Comparison of ENCODE assay signal across 8 cellular contexts in the genomic region with DNA sequence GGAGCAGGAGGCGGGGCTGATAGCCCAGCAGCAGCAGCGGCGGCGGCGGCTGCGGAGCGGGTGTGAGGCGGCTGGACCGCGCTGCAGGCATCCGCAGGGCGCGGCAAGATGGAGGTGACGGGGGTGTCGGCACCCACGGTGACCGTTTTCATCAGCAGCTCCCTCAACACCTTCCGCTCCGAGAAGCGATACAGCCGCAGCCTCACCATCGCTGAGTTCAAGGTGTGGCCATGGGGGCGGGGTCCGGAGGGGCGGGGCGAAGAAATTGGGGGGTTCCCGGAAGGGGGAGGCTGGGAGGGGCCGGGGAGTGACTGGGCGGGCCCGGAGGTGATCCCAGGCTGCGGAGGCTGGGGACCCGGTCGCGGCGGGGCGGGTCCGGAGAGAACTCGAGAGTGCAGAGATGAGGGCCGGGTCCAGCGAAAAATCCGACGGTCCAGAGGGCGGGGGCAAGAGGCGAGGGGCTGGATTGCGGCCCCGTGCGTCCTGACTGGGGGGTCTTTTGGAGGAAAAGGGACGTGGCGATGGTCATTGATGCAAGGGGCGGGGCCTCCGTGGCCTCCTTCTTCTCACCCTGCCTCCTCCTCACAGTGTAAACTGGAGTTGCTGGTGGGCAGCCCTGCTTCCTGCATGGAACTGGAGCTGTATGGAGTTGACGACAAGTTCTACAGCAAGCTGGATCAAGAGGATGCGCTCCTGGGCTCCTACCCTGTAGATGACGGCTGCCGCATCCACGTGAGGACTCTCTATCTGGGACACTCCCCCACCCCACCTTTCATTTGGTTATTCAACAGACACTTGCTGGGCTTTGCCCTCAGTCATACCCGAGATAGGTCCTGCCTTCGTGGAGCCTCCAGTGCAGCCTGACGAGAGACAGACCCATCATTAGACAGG. TPM values are rescaled to one million over a fixed set of nuclear protein-coding genes. Genes with fewer than 3 reads are reported as not detected.
A peak's percentile ranks its signal among the peaks of the same experiment; 100 is the strongest.
DNase-seq lines count a peak whose midpoint lies in the region; ATAC-seq and TF ChIP-seq lines count a peak whose summit lies in the region.

TSS of gene TBCB (plus strand) at position 16 of the 891 bp plus-strand sequence. CDS start at position 109, 93 bp downstream.

- dilution Hi-C loops in mammary epithelial cell (cut with HindIII; ENCODE audit: low sequenced_read_pairs): no loop called here

- no peaks in the 10 kb centered on the region for H4K20me1 ChIP-seq in mammary epithelial cell (ENCODE audit: insufficient read depth, low read length)

- peak within 1 kb of the TSS; percentile 78 for H3K27ac ChIP-seq in AG04450 (ENCODE audit: low read depth, low read length)
- peak within 1 kb of the TSS; percentile 95 for H3K27ac ChIP-seq in VCaP
- peak within 1 kb of the TSS; percentile 85 for H3K27ac ChIP-seq in mammary epithelial cell (ENCODE audit: insufficient read depth, low read depth, low read length)

- BruUV-seq in mammary epithelial cell (replicated peaks; lab: Mats Ljungman, UMichigan): TSS peak; percentile 37

- no peaks in the 10 kb centered on the region; the same call in 1 of the 2 replicates for H3K9me3 ChIP-seq in AG04450 (ENCODE audit: control insufficient read depth, insufficient read depth, low read length)
- H3K9me3 ChIP-seq in mammary epithelial cell (replicated peaks; ENCODE audit: insufficient read depth, low read length): no peaks in the 10 kb centered on the region

- peaks cover 0 to 31% (median 19%) of the 10 kb centered on the region in 3 donors for H3K4me1 Mint-ChIP-seq in IgD-negative memory B cell

- ATAC-seq in left lobe of liver: peak; percentile 60

- peak within 1 kb of the TSS; percentile 99 for H3K4me2 ChIP-seq in mammary epithelial cell (ENCODE audit: insufficient read depth, low read depth, low read length)

- peaks cover 9% of the 10 kb centered on the region for H3K36me3 Mint-ChIP-seq in IgD-negative memory B cell

- peaks cover 41% of the 10 kb centered on the region for H3K79me2 ChIP-seq in mammary epithelial cell (ENCODE audit: insufficient read depth, low read length)

- H3K27me3 ChIP-seq in AG04450 (ENCODE audit: control insufficient read depth, insufficient read depth, low read length): no peaks in the 10 kb centered on the region
- no peaks in the 10 kb centered on the region for H3K27me3 ChIP-seq in mammary epithelial cell (ENCODE audit: insufficient read depth, low read length)

- H3K4me3 ChIP-seq in AG04450 (ENCODE audit: low read depth, low read length): peak within 1 kb of the TSS; percentile 96
- peak within 1 kb of the TSS; percentile 68 to 93 (median 84) for H3K4me3 ChIP-seq in mammary epithelial cell (replicated peaks in 1 of 3; ENCODE audit: insufficient read depth in 1 of 3, low read depth in 2 of 3, low read length in 3 of 3)

- 7% methylated on average over 20 of the region's 59 CpGs for WGBS in mammary epithelial cell (ENCODE audit: low coverage, missing lambda C conversion rate)

- peak within 1 kb of the TSS; percentile 86 for H2AFZ ChIP-seq in mammary epithelial cell (ENCODE audit: low read depth, low read length)

- POLR2A ChIA-PET in AG04450 (lab: Yijun Ruan, JAX): interaction anchor here (0.7 to 1.3 kb wide), 6 partner anchors 9 to 85 kb away, joined by 3 to 25 read pairs (median 3); no protein-coding TSS in a partner anchor

- peaks cover 24% of the 10 kb centered on the region for H3K4me1 ChIP-seq in mammary epithelial cell (ENCODE audit: insufficient read depth, low read length)

- TF ChIP-seq CTCF in AG04450 (IDR thresholded peaks at IDR 0.05; ENCODE audit: low read depth, low read length): no peak
- TF ChIP-seq CTCF in VCaP (conservative IDR thresholded peaks at IDR 0.05): no peak
- TF ChIP-seq CTCF in mammary epithelial cell (conservative IDR thresholded peaks at IDR 0.05 in 1 of 2, IDR thresholded peaks at IDR 0.05 in 1 of 2; ENCODE audit: extremely low read depth in 1 of 2, insufficient read depth in 1 of 2, low read depth in 1 of 2, low read length in 2 of 2): no peak

- no peaks in the 10 kb centered on the region for H3K36me3 ChIP-seq in mammary epithelial cell (ENCODE audit: insufficient read depth, low read length)

- no peaks in the 10 kb centered on the region for H3K27me3 Mint-ChIP-seq in IgD-negative memory B cell

- H3K4me3 Mint-ChIP-seq in IgD-negative memory B cell: peak within 1 kb of the TSS; percentile 81 to 99 (median 96)

- DNase-seq in AG04450 (ENCODE audit: low read depth, low spot score) (no peak), GM19238 (ENCODE audit: insufficient read length, low spot score) (peak; percentile 85), mammary epithelial cell (no peak), left lobe of liver (ENCODE audit: low spot score) (no peak), foreskin melanocyte (no peak)
- DNase-seq in stimulated activated CD4-positive, alpha-beta T cell treated with anti-CD3 and anti-CD28 coated beads, TNF-alpha, amount 100 ng/mL, for 1 hour (ENCODE audit: low read depth in 3 of 3, low spot score in 1 of 3): peak; percentile 79 to 92 (median 81)

- CTCF ChIA-PET in AG04450 (lab: Charles Lee) (interaction anchor here (0.7 to 2.8 kb wide), 4 partner anchors 12 to 116 kb away, joined by 4 to 7 read pairs (median 5); no protein-coding TSS in a partner anchor), mammary epithelial cell (lab: Charles Lee; ENCODE audit: low non-redundant PET) (interaction anchor here (1.0 kb wide), 1 partner anchor 12 kb away, joined by 5 read pairs; no protein-coding TSS in a partner anchor)

- intact Hi-C loops in mammary epithelial cell (cut with micrococcal nuclease): loop anchor here (1.0 to 5.0 kb wide), 4 partner anchors 22 to 217 kb away; partner anchors contain the start of genes THAP8 and WDR62

- H3K9ac ChIP-seq in mammary epithelial cell (ENCODE audit: insufficient read depth, low read length): peak within 1 kb of the TSS; percentile 83

- in situ Hi-C loops in mammary epithelial cell (cut with MboI; ENCODE audit: low sequenced_read_pairs in 2 of 2): no loop called here

- H3K27ac Mint-ChIP-seq in IgD-negative memory B cell: peak within 1 kb of the TSS; percentile 99

- no peaks in the 10 kb centered on the region for H3K9me3 Mint-ChIP-seq in IgD-negative memory B cell

RNA-seq across cellular contexts. Expression of gene TBCB, which starts in this region (rescaled TPM):
- polyA plus RNA-seq in AG04450 (2011; rRNA removed) (186 and 204 TPM in 2 replicates), IgD-negative memory B cell (269 TPM), mammary epithelial cell (177 TPM)
- polyA minus RNA-seq in AG04450 (2011; rRNA and poly(A)+ RNA removed): 102 and 133 TPM in 2 replicates
- total RNA-seq in mammary epithelial cell (100 to 1,000 TPM; 139 to 149 TPM), left lobe of liver (33.5 TPM)
- 155 TPM for polyA minus RNA-seq in mammary epithelial cell

Comparison
In these comparisons a context has a peak if more than half of its experiments do, and no peak if none do; other contexts are left out.
1. DNase-seq: peak in GM19238 (single experiment) and stimulated activated CD4-positive, alpha-beta T cell treated with anti-CD3 and anti-CD28 coated beads, TNF-alpha, amount 100 ng/mL, for 1 hour (3 of 3); none in AG04450 (single experiment), mammary epithelial cell (single experiment), left lobe of liver (single experiment) and foreskin melanocyte (single experiment).
2. Peak in every context shown above with its lines, with median percentiles within 50 percentile points of each other: H3K27ac ChIP-seq.